Comparison of ENCODE assay signal across 1 cellular context in the genomic region with DNA sequence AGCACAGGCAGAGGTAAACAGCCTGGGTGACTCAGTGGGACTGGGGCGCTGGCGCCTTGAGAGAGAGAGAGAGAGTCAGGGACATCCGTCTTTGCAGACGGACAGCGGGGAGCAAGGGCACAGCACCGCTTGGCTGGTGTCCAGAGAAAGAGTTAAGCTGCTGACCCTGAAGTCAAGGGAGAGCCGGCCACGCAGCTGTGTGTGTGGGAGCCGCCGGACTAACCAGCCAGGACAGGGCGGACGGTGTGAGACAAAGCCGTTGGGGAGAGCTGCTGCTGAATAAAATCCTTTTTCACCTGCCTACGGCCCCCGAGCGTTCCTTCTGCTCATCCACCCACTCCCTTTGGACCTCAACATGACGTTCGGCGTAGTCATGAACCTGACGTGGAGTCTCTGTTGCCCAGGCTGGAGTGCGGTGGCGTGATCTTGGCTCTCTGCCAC.
TF ChIP-seq lines count a peak whose summit lies in the region.

No MANE protein-coding gene starts in this region.

TF ChIP-seq in K562, 482 proteins besides CTCF, POLR2A, EP300 and RAD21 (continues in another document):
- TF ChIP-seq SREBF1 (IDR thresholded peaks at IDR 0.05; ENCODE audit: borderline replicate concordance, low read depth, low read length): no peak
- no peak for TF ChIP-seq BHLHE40 (IDR thresholded peaks at IDR 0.05; ENCODE audit: low read length)
- TF ChIP-seq, protein P1, sequence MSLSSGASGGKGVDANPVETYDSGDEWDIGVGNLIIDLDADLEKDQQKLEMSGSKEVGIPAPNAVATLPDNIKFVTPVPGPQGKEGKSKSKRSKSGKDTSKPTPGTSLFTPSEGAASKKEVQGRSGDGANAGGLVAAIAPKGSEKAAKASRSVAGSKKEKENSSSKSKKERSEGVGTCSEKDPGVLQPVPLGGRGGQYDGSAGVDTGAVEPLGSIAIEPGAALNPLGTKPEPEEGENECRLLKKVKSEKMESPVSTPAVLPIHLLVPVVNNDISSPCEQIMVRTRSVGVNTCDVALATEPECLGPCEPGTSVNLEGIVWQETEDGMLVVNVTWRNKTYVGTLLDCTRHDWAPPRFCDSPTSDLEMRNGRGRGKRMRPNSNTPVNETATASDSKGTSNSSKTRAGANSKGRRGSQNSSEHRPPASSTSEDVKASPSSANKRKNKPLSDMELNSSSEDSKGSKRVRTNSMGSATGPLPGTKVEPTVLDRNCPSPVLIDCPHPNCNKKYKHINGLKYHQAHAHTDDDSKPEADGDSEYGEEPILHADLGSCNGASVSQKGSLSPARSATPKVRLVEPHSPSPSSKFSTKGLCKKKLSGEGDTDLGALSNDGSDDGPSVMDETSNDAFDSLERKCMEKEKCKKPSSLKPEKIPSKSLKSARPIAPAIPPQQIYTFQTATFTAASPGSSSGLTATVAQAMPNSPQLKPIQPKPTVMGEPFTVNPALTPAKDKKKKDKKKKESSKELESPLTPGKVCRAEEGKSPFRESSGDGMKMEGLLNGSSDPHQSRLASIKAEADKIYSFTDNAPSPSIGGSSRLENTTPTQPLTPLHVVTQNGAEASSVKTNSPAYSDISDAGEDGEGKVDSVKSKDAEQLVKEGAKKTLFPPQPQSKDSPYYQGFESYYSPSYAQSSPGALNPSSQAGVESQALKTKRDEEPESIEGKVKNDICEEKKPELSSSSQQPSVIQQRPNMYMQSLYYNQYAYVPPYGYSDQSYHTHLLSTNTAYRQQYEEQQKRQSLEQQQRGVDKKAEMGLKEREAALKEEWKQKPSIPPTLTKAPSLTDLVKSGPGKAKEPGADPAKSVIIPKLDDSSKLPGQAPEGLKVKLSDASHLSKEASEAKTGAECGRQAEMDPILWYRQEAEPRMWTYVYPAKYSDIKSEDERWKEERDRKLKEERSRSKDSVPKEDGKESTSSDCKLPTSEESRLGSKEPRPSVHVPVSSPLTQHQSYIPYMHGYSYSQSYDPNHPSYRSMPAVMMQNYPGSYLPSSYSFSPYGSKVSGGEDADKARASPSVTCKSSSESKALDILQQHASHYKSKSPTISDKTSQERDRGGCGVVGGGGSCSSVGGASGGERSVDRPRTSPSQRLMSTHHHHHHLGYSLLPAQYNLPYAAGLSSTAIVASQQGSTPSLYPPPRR (CRISPR knock-in tag; IDR thresholded peaks at IDR 0.05; ENCODE audit: borderline replicate concordance): no peak
- TF ChIP-seq, protein P2, sequence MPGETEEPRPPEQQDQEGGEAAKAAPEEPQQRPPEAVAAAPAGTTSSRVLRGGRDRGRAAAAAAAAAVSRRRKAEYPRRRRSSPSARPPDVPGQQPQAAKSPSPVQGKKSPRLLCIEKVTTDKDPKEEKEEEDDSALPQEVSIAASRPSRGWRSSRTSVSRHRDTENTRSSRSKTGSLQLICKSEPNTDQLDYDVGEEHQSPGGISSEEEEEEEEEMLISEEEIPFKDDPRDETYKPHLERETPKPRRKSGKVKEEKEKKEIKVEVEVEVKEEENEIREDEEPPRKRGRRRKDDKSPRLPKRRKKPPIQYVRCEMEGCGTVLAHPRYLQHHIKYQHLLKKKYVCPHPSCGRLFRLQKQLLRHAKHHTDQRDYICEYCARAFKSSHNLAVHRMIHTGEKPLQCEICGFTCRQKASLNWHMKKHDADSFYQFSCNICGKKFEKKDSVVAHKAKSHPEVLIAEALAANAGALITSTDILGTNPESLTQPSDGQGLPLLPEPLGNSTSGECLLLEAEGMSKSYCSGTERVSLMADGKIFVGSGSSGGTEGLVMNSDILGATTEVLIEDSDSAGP (CRISPR knock-in tag; IDR thresholded peaks at IDR 0.05): no peak
- TF ChIP-seq PHB (CRISPR knock-in tag; IDR thresholded peaks at IDR 0.05): no peak
- TF ChIP-seq ZNF143 (CRISPR knock-in tag; IDR thresholded peaks at IDR 0.05): no peak
- no peak; the same call in 1 of the 2 replicates for TF ChIP-seq L3MBTL2 (IDR thresholded peaks at IDR 0.05)
- TF ChIP-seq XRCC4 (IDR thresholded peaks at IDR 0.05; ENCODE audit: extremely low read depth, insufficient read depth, insufficient read length): no peak
- no peak for TF ChIP-seq PML (IDR thresholded peaks at IDR 0.05; ENCODE audit: low read length)
- TF ChIP-seq, protein P3, sequence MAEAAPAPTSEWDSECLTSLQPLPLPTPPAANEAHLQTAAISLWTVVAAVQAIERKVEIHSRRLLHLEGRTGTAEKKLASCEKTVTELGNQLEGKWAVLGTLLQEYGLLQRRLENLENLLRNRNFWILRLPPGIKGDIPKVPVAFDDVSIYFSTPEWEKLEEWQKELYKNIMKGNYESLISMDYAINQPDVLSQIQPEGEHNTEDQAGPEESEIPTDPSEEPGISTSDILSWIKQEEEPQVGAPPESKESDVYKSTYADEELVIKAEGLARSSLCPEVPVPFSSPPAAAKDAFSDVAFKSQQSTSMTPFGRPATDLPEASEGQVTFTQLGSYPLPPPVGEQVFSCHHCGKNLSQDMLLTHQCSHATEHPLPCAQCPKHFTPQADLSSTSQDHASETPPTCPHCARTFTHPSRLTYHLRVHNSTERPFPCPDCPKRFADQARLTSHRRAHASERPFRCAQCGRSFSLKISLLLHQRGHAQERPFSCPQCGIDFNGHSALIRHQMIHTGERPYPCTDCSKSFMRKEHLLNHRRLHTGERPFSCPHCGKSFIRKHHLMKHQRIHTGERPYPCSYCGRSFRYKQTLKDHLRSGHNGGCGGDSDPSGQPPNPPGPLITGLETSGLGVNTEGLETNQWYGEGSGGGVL (CRISPR knock-in tag; IDR thresholded peaks at IDR 0.05): no peak
- no peak for TF ChIP-seq RFX5 (IDR thresholded peaks at IDR 0.05; ENCODE audit: low read depth, low read length)
- no peak for TF ChIP-seq LCOR (CRISPR knock-in tag; IDR thresholded peaks at IDR 0.05)
- no peak for TF ChIP-seq ZNF24 (IDR thresholded peaks at IDR 0.05)
- TF ChIP-seq, protein P4, sequence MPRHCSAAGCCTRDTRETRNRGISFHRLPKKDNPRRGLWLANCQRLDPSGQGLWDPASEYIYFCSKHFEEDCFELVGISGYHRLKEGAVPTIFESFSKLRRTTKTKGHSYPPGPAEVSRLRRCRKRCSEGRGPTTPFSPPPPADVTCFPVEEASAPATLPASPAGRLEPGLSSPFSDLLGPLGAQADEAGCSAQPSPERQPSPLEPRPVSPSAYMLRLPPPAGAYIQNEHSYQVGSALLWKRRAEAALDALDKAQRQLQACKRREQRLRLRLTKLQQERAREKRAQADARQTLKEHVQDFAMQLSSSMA (CRISPR knock-in tag; IDR thresholded peaks at IDR 0.05): no peak
- TF ChIP-seq, protein P5, sequence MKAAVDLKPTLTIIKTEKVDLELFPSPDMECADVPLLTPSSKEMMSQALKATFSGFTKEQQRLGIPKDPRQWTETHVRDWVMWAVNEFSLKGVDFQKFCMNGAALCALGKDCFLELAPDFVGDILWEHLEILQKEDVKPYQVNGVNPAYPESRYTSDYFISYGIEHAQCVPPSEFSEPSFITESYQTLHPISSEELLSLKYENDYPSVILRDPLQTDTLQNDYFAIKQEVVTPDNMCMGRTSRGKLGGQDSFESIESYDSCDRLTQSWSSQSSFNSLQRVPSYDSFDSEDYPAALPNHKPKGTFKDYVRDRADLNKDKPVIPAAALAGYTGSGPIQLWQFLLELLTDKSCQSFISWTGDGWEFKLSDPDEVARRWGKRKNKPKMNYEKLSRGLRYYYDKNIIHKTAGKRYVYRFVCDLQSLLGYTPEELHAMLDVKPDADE (conservative IDR thresholded peaks at IDR 0.05; ENCODE audit: control insufficient read depth, low read depth, low read length): no peak
- TF ChIP-seq, protein P6, sequence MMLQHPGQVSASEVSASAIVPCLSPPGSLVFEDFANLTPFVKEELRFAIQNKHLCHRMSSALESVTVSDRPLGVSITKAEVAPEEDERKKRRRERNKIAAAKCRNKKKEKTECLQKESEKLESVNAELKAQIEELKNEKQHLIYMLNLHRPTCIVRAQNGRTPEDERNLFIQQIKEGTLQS (IDR thresholded peaks at IDR 0.05): peak; percentile 32; the same call in 1 of the 2 replicates
- TF ChIP-seq, protein P6 (CRISPR knock-in tag; conservative IDR thresholded peaks at IDR 0.05): no peak
- TF ChIP-seq, protein P7, sequence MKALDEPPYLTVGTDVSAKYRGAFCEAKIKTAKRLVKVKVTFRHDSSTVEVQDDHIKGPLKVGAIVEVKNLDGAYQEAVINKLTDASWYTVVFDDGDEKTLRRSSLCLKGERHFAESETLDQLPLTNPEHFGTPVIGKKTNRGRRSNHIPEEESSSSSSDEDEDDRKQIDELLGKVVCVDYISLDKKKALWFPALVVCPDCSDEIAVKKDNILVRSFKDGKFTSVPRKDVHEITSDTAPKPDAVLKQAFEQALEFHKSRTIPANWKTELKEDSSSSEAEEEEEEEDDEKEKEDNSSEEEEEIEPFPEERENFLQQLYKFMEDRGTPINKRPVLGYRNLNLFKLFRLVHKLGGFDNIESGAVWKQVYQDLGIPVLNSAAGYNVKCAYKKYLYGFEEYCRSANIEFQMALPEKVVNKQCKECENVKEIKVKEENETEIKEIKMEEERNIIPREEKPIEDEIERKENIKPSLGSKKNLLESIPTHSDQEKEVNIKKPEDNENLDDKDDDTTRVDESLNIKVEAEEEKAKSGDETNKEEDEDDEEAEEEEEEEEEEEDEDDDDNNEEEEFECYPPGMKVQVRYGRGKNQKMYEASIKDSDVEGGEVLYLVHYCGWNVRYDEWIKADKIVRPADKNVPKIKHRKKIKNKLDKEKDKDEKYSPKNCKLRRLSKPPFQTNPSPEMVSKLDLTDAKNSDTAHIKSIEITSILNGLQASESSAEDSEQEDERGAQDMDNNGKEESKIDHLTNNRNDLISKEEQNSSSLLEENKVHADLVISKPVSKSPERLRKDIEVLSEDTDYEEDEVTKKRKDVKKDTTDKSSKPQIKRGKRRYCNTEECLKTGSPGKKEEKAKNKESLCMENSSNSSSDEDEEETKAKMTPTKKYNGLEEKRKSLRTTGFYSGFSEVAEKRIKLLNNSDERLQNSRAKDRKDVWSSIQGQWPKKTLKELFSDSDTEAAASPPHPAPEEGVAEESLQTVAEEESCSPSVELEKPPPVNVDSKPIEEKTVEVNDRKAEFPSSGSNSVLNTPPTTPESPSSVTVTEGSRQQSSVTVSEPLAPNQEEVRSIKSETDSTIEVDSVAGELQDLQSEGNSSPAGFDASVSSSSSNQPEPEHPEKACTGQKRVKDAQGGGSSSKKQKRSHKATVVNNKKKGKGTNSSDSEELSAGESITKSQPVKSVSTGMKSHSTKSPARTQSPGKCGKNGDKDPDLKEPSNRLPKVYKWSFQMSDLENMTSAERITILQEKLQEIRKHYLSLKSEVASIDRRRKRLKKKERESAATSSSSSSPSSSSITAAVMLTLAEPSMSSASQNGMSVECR (CRISPR knock-in tag; IDR thresholded peaks at IDR 0.05): no peak
- no peak for TF ChIP-seq ATF1 (CRISPR knock-in tag; IDR thresholded peaks at IDR 0.05)
- TF ChIP-seq ATF1 (tag; IDR thresholded peaks at IDR 0.05): no peak
- TF ChIP-seq, protein P8, sequence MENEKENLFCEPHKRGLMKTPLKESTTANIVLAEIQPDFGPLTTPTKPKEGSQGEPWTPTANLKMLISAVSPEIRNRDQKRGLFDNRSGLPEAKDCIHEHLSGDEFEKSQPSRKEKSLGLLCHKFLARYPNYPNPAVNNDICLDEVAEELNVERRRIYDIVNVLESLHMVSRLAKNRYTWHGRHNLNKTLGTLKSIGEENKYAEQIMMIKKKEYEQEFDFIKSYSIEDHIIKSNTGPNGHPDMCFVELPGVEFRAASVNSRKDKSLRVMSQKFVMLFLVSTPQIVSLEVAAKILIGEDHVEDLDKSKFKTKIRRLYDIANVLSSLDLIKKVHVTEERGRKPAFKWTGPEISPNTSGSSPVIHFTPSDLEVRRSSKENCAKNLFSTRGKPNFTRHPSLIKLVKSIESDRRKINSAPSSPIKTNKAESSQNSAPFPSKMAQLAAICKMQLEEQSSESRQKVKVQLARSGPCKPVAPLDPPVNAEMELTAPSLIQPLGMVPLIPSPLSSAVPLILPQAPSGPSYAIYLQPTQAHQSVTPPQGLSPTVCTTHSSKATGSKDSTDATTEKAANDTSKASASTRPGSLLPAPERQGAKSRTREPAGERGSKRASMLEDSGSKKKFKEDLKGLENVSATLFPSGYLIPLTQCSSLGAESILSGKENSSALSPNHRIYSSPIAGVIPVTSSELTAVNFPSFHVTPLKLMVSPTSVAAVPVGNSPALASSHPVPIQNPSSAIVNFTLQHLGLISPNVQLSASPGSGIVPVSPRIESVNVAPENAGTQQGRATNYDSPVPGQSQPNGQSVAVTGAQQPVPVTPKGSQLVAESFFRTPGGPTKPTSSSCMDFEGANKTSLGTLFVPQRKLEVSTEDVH (IDR thresholded peaks at IDR 0.05; ENCODE audit: low read depth, partially characterized antibody): no peak
- no peak for TF ChIP-seq ZNF140 (CRISPR knock-in tag; IDR thresholded peaks at IDR 0.05)
- TF ChIP-seq, protein P9, sequence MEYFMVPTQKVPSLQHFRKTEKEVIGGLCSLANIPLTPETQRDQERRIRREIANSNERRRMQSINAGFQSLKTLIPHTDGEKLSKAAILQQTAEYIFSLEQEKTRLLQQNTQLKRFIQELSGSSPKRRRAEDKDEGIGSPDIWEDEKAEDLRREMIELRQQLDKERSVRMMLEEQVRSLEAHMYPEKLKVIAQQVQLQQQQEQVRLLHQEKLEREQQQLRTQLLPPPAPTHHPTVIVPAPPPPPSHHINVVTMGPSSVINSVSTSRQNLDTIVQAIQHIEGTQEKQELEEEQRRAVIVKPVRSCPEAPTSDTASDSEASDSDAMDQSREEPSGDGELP (CRISPR knock-in tag; IDR thresholded peaks at IDR 0.05; ENCODE audit: borderline replicate concordance): peak; percentile 82
- TF ChIP-seq, protein P10, sequence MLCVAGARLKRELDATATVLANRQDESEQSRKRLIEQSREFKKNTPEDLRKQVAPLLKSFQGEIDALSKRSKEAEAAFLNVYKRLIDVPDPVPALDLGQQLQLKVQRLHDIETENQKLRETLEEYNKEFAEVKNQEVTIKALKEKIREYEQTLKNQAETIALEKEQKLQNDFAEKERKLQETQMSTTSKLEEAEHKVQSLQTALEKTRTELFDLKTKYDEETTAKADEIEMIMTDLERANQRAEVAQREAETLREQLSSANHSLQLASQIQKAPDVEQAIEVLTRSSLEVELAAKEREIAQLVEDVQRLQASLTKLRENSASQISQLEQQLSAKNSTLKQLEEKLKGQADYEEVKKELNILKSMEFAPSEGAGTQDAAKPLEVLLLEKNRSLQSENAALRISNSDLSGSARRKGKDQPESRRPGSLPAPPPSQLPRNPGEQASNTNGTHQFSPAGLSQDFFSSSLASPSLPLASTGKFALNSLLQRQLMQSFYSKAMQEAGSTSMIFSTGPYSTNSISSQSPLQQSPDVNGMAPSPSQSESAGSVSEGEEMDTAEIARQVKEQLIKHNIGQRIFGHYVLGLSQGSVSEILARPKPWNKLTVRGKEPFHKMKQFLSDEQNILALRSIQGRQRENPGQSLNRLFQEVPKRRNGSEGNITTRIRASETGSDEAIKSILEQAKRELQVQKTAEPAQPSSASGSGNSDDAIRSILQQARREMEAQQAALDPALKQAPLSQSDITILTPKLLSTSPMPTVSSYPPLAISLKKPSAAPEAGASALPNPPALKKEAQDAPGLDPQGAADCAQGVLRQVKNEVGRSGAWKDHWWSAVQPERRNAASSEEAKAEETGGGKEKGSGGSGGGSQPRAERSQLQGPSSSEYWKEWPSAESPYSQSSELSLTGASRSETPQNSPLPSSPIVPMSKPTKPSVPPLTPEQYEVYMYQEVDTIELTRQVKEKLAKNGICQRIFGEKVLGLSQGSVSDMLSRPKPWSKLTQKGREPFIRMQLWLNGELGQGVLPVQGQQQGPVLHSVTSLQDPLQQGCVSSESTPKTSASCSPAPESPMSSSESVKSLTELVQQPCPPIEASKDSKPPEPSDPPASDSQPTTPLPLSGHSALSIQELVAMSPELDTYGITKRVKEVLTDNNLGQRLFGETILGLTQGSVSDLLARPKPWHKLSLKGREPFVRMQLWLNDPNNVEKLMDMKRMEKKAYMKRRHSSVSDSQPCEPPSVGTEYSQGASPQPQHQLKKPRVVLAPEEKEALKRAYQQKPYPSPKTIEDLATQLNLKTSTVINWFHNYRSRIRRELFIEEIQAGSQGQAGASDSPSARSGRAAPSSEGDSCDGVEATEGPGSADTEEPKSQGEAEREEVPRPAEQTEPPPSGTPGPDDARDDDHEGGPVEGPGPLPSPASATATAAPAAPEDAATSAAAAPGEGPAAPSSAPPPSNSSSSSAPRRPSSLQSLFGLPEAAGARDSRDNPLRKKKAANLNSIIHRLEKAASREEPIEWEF (CRISPR knock-in tag; IDR thresholded peaks at IDR 0.05): no peak
- TF ChIP-seq SMAD4 (CRISPR knock-in tag; conservative IDR thresholded peaks at IDR 0.05): peak; percentile 71; the same call in 1 of the 2 replicates
